Comparison of ENCODE assay signal across 14 cellular contexts in genomic region chr1:217494767-217495166, GRCh38.
DNase-seq lines count a peak whose midpoint lies in the region; ATAC-seq and TF ChIP-seq lines count a peak whose summit lies in the region.
"Had no signal": no experiment of that assay in that cellular context is flagged by ENCODE, and none has a peak within 500 bp of the region (broad histone marks: within the 10 kb centered on the region; RNA-seq: fewer than 3 reads in every experiment).

No MANE protein-coding gene starts in this region.

- H3K4me1 ChIP-seq in BE2C = no peaks in the 10 kb centered on the region; the same call in 1 of the 2 replicates
- H3K4me1 ChIP-seq: gastrocnemius medialis, uterus had no signal

- no peak for DNase-seq in BE2C
- no peak for DNase-seq in midbrain (lab: John Stamatoyannopoulos, UW)
- DNase-seq in OCI-M1 (lab: John Stamatoyannopoulos, UW) = no peak
- no peak for DNase-seq in HT-29 (ENCODE audit: low spot score)
- DNase-seq: gastrocnemius medialis, NCI-H2227 treated with DMSO at 0.1 percent for 48 hours, SHP77, uterus had no signal

- H3K36me3 ChIP-seq in BE2C = no peaks in the 10 kb centered on the region
- H3K36me3 ChIP-seq: gastrocnemius medialis, uterus had no signal

- H3K4me3 ChIP-seq in BE2C (ENCODE audit: low read depth, low read length) = no peak overlapping the region
- H3K4me3 ChIP-seq: gastrocnemius medialis, skin epidermis, uterus had no signal

- TF ChIP-seq CTCF in BE2C (IDR thresholded peaks at IDR 0.05; ENCODE audit: low read depth, low read length) = no peak

- no peaks in the 10 kb centered on the region for H3K9me3 ChIP-seq in BE2C
- H3K9me3 ChIP-seq: gastrocnemius medialis, uterus had no signal

- ATAC-seq in GM18861 (IDR thresholded peaks at IDR 0.05; ENCODE audit: unreplicated experiment) (peak; percentile 57), GM21447 (IDR thresholded peaks at IDR 0.05; ENCODE audit: unreplicated experiment) (peak; percentile 64), HG02981 (IDR thresholded peaks at IDR 0.05; ENCODE audit: unreplicated experiment) (peak; percentile 60), HG03571 (IDR thresholded peaks at IDR 0.05; ENCODE audit: unreplicated experiment) (peak; percentile 57)
- ATAC-seq: gastrocnemius medialis, WTC11 had no signal

- H3K27me3 ChIP-seq in BE2C = no peaks in the 10 kb centered on the region
- H3K27me3 ChIP-seq: gastrocnemius medialis, uterus had no signal
